1 cellular context compared by ENCODE assay signal in genomic region chr19:867855-868457, GRCh38.
TF ChIP-seq lines count a peak whose summit lies in the region.

No MANE protein-coding gene starts in this region.

TF ChIP-seq in K562, 482 proteins besides CTCF, POLR2A, EP300 and RAD21 (continued from another document and continues in another):
- no peak for TF ChIP-seq ZMIZ1 (IDR thresholded peaks at IDR 0.05; ENCODE audit: low read depth in 2 of 2, low read length in 2 of 2)
- no peak; the same call in none of the 2 replicates for TF ChIP-seq SUPT5H (IDR thresholded peaks at IDR 0.05)
- TF ChIP-seq ZNF174 (CRISPR knock-in tag; IDR thresholded peaks at IDR 0.05) = no peak
- no peak for TF ChIP-seq ZNF436 (CRISPR knock-in tag; IDR thresholded peaks at IDR 0.05)
- TF ChIP-seq RFX7 (CRISPR knock-in tag; IDR thresholded peaks at IDR 0.05) = no peak
- TF ChIP-seq MTF1 (CRISPR knock-in tag; IDR thresholded peaks at IDR 0.05; ENCODE audit: borderline replicate concordance) = no peak
- no peak for TF ChIP-seq CBX3 (IDR thresholded peaks at IDR 0.05; ENCODE audit: borderline replicate concordance in 1 of 2, low read length in 2 of 2)
- no peak for TF ChIP-seq PCBP2 (IDR thresholded peaks at IDR 0.05; ENCODE audit: low read depth, low read length, poor library complexity, severe bottlenecking)
- TF ChIP-seq AFF4 (CRISPR knock-in tag; IDR thresholded peaks at IDR 0.05) = no peak
- TF ChIP-seq IRF2 (CRISPR knock-in tag; IDR thresholded peaks at IDR 0.05) = 0 out of 2 replicates have a peak, but pooled peaks have one; percentile 21
- TF ChIP-seq SNAPC5 (CRISPR knock-in tag; IDR thresholded peaks at IDR 0.05) = no peak
- TF ChIP-seq PHTF2 (CRISPR knock-in tag; IDR thresholded peaks at IDR 0.05) = no peak
- TF ChIP-seq ZNF121 (CRISPR knock-in tag; conservative IDR thresholded peaks at IDR 0.05) = no peak
- TF ChIP-seq JUND (IDR thresholded peaks at IDR 0.05; ENCODE audit: borderline replicate concordance, low read depth, low read length) = no peak
- TF ChIP-seq JUND (tag; IDR thresholded peaks at IDR 0.05; ENCODE audit: borderline replicate concordance, low read depth, low read length) = no peak
- TF ChIP-seq E2F4 (CRISPR knock-in tag; IDR thresholded peaks at IDR 0.05; ENCODE audit: low read depth) = no peak
- no peak for TF ChIP-seq PHF21A (IDR thresholded peaks at IDR 0.05; ENCODE audit: borderline replicate concordance, low read depth)
- no peak for TF ChIP-seq CHD1 (IDR thresholded peaks at IDR 0.05; ENCODE audit: low read length)
- peak; percentile 79 for TF ChIP-seq FUS (optimal IDR thresholded peaks at IDR 0.05; ENCODE audit: low read depth, low read length)
- peak; percentile 30; the same call in 1 of the 2 replicates for TF ChIP-seq ZBTB7A (IDR thresholded peaks at IDR 0.05; ENCODE audit: borderline replicate concordance, control insufficient read depth, low read depth, low read length)
- no peak for TF ChIP-seq ZSCAN29 (IDR thresholded peaks at IDR 0.05)
- TF ChIP-seq TAF15 (IDR thresholded peaks at IDR 0.05; ENCODE audit: low read depth, low read length) = 0 out of 2 replicates have a peak, but pooled peaks have one; percentile 27
- no peak for TF ChIP-seq HDGF (IDR thresholded peaks at IDR 0.05)
- TF ChIP-seq SRSF9 (IDR thresholded peaks at IDR 0.05; ENCODE audit: borderline replicate concordance, low read depth, low read length) = no peak
- TF ChIP-seq ZBTB40 (IDR thresholded peaks at IDR 0.05) = no peak
- TF ChIP-seq ZBTB40 (CRISPR knock-in tag; IDR thresholded peaks at IDR 0.05) = no peak
- TF ChIP-seq ZBTB33 (CRISPR knock-in tag; IDR thresholded peaks at IDR 0.05) = peak; percentile 87
- TF ChIP-seq FIP1L1 (IDR thresholded peaks at IDR 0.05; ENCODE audit: low read depth, low read length, poor library complexity, severe bottlenecking) = peak; percentile 91
- no peak for TF ChIP-seq CBFA2T2 (conservative IDR thresholded peaks at IDR 0.05)
- peak; percentile 83 for TF ChIP-seq POLR2G (IDR thresholded peaks at IDR 0.05; ENCODE audit: low read depth, low read length)
- TF ChIP-seq PREB (CRISPR knock-in tag; IDR thresholded peaks at IDR 0.05) = no peak
- TF ChIP-seq ZNF592 (IDR thresholded peaks at IDR 0.05) = no peak
